Comparison of ENCODE assay signal across 1 cellular context in the genomic region with DNA sequence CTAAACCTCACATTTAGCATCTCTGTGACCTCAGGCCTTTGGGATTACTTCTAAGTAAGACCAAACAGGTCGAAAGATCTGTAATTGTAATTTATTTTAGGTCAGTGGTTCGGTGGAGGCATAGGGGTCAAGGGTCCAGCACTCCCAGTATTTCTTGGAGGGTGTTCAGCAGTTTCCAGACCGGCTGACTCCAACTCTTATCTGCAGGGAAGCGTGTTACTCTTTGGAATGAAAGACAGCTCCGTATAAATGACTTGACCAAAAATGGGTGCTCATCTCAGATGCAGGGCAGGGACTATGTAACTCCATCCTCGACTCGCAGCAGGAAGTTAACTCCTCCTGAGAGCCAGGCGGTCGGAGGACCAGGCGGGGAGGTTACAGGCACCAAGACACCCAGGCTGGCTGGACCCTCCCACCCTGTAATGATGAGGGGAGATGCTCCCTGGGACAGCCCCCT.
TF ChIP-seq lines count a peak whose summit lies in the region.

No MANE protein-coding gene starts in this region.

TF ChIP-seq in K562, 482 proteins besides CTCF, POLR2A, EP300 and RAD21:
- TF ChIP-seq HDAC2 (IDR thresholded peaks at IDR 0.05) (peak; percentile 42; the same call in 1 of the 2 replicates), WHSC1 (IDR thresholded peaks at IDR 0.05; ENCODE audit: low read length) (no peak), KDM1A (IDR thresholded peaks at IDR 0.05) (0 out of 4 replicates have a peak, but pooled peaks of 1 of the 2 experiments have one; percentile 6)
- TF ChIP-seq, protein P1, sequence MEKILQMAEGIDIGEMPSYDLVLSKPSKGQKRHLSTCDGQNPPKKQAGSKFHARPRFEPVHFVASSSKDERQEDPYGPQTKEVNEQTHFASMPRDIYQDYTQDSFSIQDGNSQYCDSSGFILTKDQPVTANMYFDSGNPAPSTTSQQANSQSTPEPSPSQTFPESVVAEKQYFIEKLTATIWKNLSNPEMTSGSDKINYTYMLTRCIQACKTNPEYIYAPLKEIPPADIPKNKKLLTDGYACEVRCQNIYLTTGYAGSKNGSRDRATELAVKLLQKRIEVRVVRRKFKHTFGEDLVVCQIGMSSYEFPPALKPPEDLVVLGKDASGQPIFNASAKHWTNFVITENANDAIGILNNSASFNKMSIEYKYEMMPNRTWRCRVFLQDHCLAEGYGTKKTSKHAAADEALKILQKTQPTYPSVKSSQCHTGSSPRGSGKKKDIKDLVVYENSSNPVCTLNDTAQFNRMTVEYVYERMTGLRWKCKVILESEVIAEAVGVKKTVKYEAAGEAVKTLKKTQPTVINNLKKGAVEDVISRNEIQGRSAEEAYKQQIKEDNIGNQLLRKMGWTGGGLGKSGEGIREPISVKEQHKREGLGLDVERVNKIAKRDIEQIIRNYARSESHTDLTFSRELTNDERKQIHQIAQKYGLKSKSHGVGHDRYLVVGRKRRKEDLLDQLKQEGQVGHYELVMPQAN (IDR thresholded peaks at IDR 0.05; ENCODE audit: borderline replicate concordance) = 0 out of 2 replicates have a peak, but pooled peaks have one; percentile 51
